ENCODE assay signal across 15 cellular contexts in genomic region chr7:106354822-106355221, GRCh38.
DNase-seq lines count a peak whose midpoint lies in the region; ATAC-seq, FAIRE-seq and TF ChIP-seq lines count a peak whose summit lies in the region.
"Had no signal": no experiment of that assay in that cellular context is flagged by ENCODE, and none has a peak within 500 bp of the region (broad histone marks: within the 10 kb centered on the region; RNA-seq: fewer than 3 reads in every experiment).

No MANE protein-coding gene starts in this region.

- intact Hi-C loops in HepG2 (cut with micrococcal nuclease; ENCODE audit: unreplicated experiment) = no loop called here
- intact Hi-C loops in right lobe of liver (cut with DNase I) = no loop called here
- intact Hi-C loops in upper lobe of right lung (cut with DNase I) = no loop called here

- H3K27ac ChIP-seq in HepG2 (ENCODE audit: extremely low read length, insufficient read depth, low read length) = no peak overlapping the region
- no peak overlapping the region for H3K27ac ChIP-seq in right lobe of liver
- no peak overlapping the region for H3K27ac ChIP-seq in upper lobe of right lung

- H3K4me2 ChIP-seq in HepG2 (ENCODE audit: low read depth, low read length) = no peak overlapping the region

- H3K27ac Mint-ChIP-seq in WTC11 = no peak overlapping the region
- H3K27ac Mint-ChIP-seq: CD4-positive, alpha-beta memory T cell had no signal

- POLR2A ChIA-PET in HepG2 (lab: Yijun Ruan, JAX) (no interaction called here), WTC11 (lab: Charles Lee) (no interaction called here)

- peaks cover 14% of the 10 kb centered on the region for H3K9me3 Mint-ChIP-seq in WTC11

- TF ChIP-seq CTCF in HepG2 (CRISPR knock-in tag; IDR thresholded peaks at IDR 0.05) (no peak), right lobe of liver (IDR thresholded peaks at IDR 0.05) (no peak), LNCaP clone FGC (IDR thresholded peaks at IDR 0.05; ENCODE audit: control insufficient read depth, extremely low read depth, insufficient read depth) (0 out of 2 replicates have a peak, but pooled peaks have one; percentile 5), WTC11 (IDR thresholded peaks at IDR 0.05) (no peak), upper lobe of right lung (IDR thresholded peaks at IDR 0.05) (no peak), GM20000 (IDR thresholded peaks at IDR 0.05; ENCODE audit: extremely low read depth, missing control alignments) (no peak)

- no peak for TF ChIP-seq RAD21 in HepG2 (CRISPR knock-in tag; IDR thresholded peaks at IDR 0.05)

- no peaks in the 10 kb centered on the region for H3K36me3 ChIP-seq in HepG2 (replicated peaks in 1 of 2; ENCODE audit: control insufficient read depth in 1 of 2, insufficient read depth in 2 of 2, low read length in 2 of 2)
- H3K36me3 ChIP-seq in right lobe of liver = no peaks in the 10 kb centered on the region
- H3K36me3 ChIP-seq in upper lobe of right lung = no peaks in the 10 kb centered on the region

- CTCF ChIA-PET in HepG2 (lab: Yijun Ruan, JAX; ENCODE audit: low intra/inter-chr PET ratio, low total read pairs) = no interaction called here
- CTCF ChIA-PET in WTC11 (lab: Charles Lee) = no interaction called here

- FAIRE-seq in HepG2 (lab: Jason Lieb, UNC) = no peak
- FAIRE-seq: GM12878 had no signal

- TF ChIP-seq POLR2A in HepG2 (IDR thresholded peaks at IDR 0.05; ENCODE audit: insufficient read depth in 1 of 2, low read depth in 2 of 2, low read length in 2 of 2) = no peak
- TF ChIP-seq POLR2A in right lobe of liver (IDR thresholded peaks at IDR 0.05) = no peak

- H3K4me3 ChIP-seq in HepG2 (replicated peaks in 1 of 3; ENCODE audit: insufficient read depth in 1 of 3, low read depth in 2 of 3, low read length in 3 of 3) = no peak overlapping the region
- no peak overlapping the region for H3K4me3 ChIP-seq in right lobe of liver
- no peak overlapping the region for H3K4me3 ChIP-seq in LNCaP clone FGC (ENCODE audit: low read depth, low read length)
- no peak overlapping the region for H3K4me3 ChIP-seq in upper lobe of right lung
- H3K4me3 ChIP-seq: GM12878 had no signal

- peaks cover 4% of the 10 kb centered on the region for H3K27me3 Mint-ChIP-seq in WTC11 (ENCODE audit: low read depth)

- H3K4me3 Mint-ChIP-seq in WTC11 = no peak overlapping the region
- H3K4me3 Mint-ChIP-seq: CD4-positive, alpha-beta memory T cell had no signal

- H3K4me1 Mint-ChIP-seq in WTC11 = no peaks in the 10 kb centered on the region
- H3K4me1 Mint-ChIP-seq: CD4-positive, alpha-beta memory T cell had no signal

- H4K20me1 ChIP-seq in HepG2 (ENCODE audit: insufficient read depth, low read length) = no peaks in the 10 kb centered on the region

- whole genome bisulfite sequencing in HepG2 (ENCODE audit: low lambda C conversion rate) = 20% methylated on average over 3 of the region's 3 CpGs
- WGBS in right lobe of liver (ENCODE audit: insufficient coverage, low coverage, low lambda C conversion rate, missing lambda C conversion rate) = 75% methylated on average over 2 of the region's 3 CpGs

- H3K4me1 ChIP-seq in HepG2 (ENCODE audit: insufficient read depth, low read length) = no peaks in the 10 kb centered on the region
- H3K4me1 ChIP-seq in right lobe of liver = no peaks in the 10 kb centered on the region
- H3K4me1 ChIP-seq in upper lobe of right lung = no peaks in the 10 kb centered on the region

- in situ Hi-C loops in HepG2 (cut with HindIII; ENCODE audit: extremely low pct_ligation_motif_present, low pct_unique_long_range_greater_than_20kb) = no loop called here

- no peak overlapping the region for H2AFZ ChIP-seq in HepG2 (ENCODE audit: low read length)

- TF ChIP-seq EP300 in HepG2 (IDR thresholded peaks at IDR 0.05; ENCODE audit: low read depth in 2 of 2, low read length in 2 of 2) (no peak), HepG2 (CRISPR knock-in tag; IDR thresholded peaks at IDR 0.05; ENCODE audit: borderline replicate concordance) (no peak)

- H3K9ac ChIP-seq in HepG2 (ENCODE audit: insufficient read depth, low read depth, low read length) = no peak overlapping the region

- no TSS peak for BruUV-seq in HepG2 (replicated peaks; lab: Mats Ljungman, UMichigan)

- H3K9me3 ChIP-seq in HepG2 (ENCODE audit: low read length) (no peaks in the 10 kb centered on the region), right lobe of liver (peaks cover 0 to 4% (median 0%) of the 10 kb centered on the region in 4 donors), upper lobe of right lung (no peaks in the 10 kb centered on the region)

- H3K36me3 Mint-ChIP-seq in WTC11 = no peaks in the 10 kb centered on the region

- peak; percentile 43; the same call in 1 of the 3 replicates for ATAC-seq in HepG2
- no peak for ATAC-seq in right lobe of liver
- peak; percentile 69 for ATAC-seq in WTC11
- peak; percentile 50 for ATAC-seq in upper lobe of right lung
- no peak for ATAC-seq in HG03175 (IDR thresholded peaks at IDR 0.05; ENCODE audit: unreplicated experiment)
- ATAC-seq: GM12878 had no signal

- H3K27me3 ChIP-seq in HepG2 (ENCODE audit: control insufficient read depth in 1 of 2, insufficient read depth in 2 of 2, low read length in 2 of 2) (no peaks in the 10 kb centered on the region), right lobe of liver (no peaks in the 10 kb centered on the region), upper lobe of right lung (no peaks in the 10 kb centered on the region)

- H3K79me2 ChIP-seq in HepG2 (ENCODE audit: insufficient read depth, low read length) = no peaks in the 10 kb centered on the region

- DNase-seq in HepG2 (ENCODE audit: low spot score) (no peak), right lobe of liver (no peak), LNCaP clone FGC (ENCODE audit: low read depth) (no peak), WTC11 (ENCODE audit: low spot score) (no peak), upper lobe of right lung (no peak), GM20000 (ENCODE audit: low spot score) (no peak), GM03348 (ENCODE audit: low spot score) (no peak)
- DNase-seq: ACHN; C1 segment of cervical spinal cord; CD4-positive, alpha-beta memory T cell; HCEC 1CT; IMR-90; KG1 had no signal

TF ChIP-seq in HepG2, 621 proteins besides CTCF, POLR2A, EP300 and RAD21 (continues in another document):
- TF ChIP-seq ZNF556 (CRISPR knock-in tag; IDR thresholded peaks at IDR 0.05; ENCODE audit: borderline replicate concordance) = no peak
- TF ChIP-seq MYC (CRISPR knock-in tag; IDR thresholded peaks at IDR 0.05; ENCODE audit: borderline replicate concordance) = no peak
- no peak for TF ChIP-seq ZBTB44 (CRISPR knock-in tag; IDR thresholded peaks at IDR 0.05)
- no peak for TF ChIP-seq MIXL1 (CRISPR knock-in tag; IDR thresholded peaks at IDR 0.05)
- TF ChIP-seq STAG1 (CRISPR knock-in tag; IDR thresholded peaks at IDR 0.05) = no peak
- no peak for TF ChIP-seq ZNF350 (CRISPR knock-in tag; IDR thresholded peaks at IDR 0.05; ENCODE audit: borderline replicate concordance, low read depth)

TF ChIP-seq in WTC11, 78 proteins besides CTCF, POLR2A, EP300 and RAD21:
- TF ChIP-seq ZNF317 (CRISPR knock-in tag; IDR thresholded peaks at IDR 0.05; ENCODE audit: borderline replicate concordance, low read depth) (no peak), SMAD4 (CRISPR knock-in tag; IDR thresholded peaks at IDR 0.05) (no peak)

Comparison
In these comparisons a context has a peak if more than half of its experiments do, and no peak if none do; other contexts are left out.
1. ATAC-seq: peak in HepG2 (single experiment), WTC11 (single experiment) and upper lobe of right lung (single experiment); none in right lobe of liver (0 of 4) and HG03175 (single experiment).